11 cellular contexts compared by ENCODE assay signal in genomic region chr11:17164361-17165246, GRCh38. TPM values are rescaled to one million over a fixed set of nuclear protein-coding genes. Genes with fewer than 3 reads are reported as not detected.
DNase-seq lines count a peak whose midpoint lies in the region; ATAC-seq and TF ChIP-seq lines count a peak whose summit lies in the region.
"Had no signal": no experiment of that assay in that cellular context is flagged by ENCODE, and none has a peak within 500 bp of the region (broad histone marks: within the 10 kb centered on the region; RNA-seq: fewer than 3 reads in every experiment).

No MANE protein-coding gene starts in this region.

- H3K4me1 Mint-ChIP-seq in CD14-positive monocyte, result peaks cover 61% of the 10 kb centered on the region
- peaks cover 43% of the 10 kb centered on the region for H3K4me1 Mint-ChIP-seq in dendritic cell treated with granulocyte-macrophage colony-stimulating factor and Interleukin-4, amounts not matched to agents 40 ng/mL and 50 ng/mL, for 4 days (ENCODE audit: low read depth)
- H3K4me1 Mint-ChIP-seq in natural killer cell, result peaks cover 71 to 74% of the 10 kb centered on the region in 2 donors

- H3K36me3 ChIP-seq in SJCRH30, result peaks cover 17% of the 10 kb centered on the region

- no peaks in the 10 kb centered on the region for H3K9me3 Mint-ChIP-seq in CD14-positive monocyte
- no peaks in the 10 kb centered on the region for H3K9me3 Mint-ChIP-seq in dendritic cell treated with granulocyte-macrophage colony-stimulating factor and Interleukin-4, amounts not matched to agents 40 ng/mL and 50 ng/mL, for 4 days
- no peaks in the 10 kb centered on the region for H3K9me3 Mint-ChIP-seq in natural killer cell

- peak overlapping the region; percentile 49 to 89 (median 79) for H3K27ac Mint-ChIP-seq in CD14-positive monocyte
- H3K27ac Mint-ChIP-seq in dendritic cell treated with granulocyte-macrophage colony-stimulating factor and Interleukin-4, amounts not matched to agents 40 ng/mL and 50 ng/mL, for 4 days, result peak overlapping the region; percentile 61
- H3K27ac Mint-ChIP-seq in natural killer cell, result peak overlapping the region; percentile 84 to 96

- H3K27me3 ChIP-seq in SJCRH30, result no peaks in the 10 kb centered on the region

- DNase-seq in CD14-positive monocyte (ENCODE audit: low spot score) (no peak), HuH-7.5 (ENCODE audit: low spot score) (peak; percentile 22), natural killer cell (no peak), NCI-H1930 (lab: John Stamatoyannopoulos, UW) (no peak), SJCRH30 (no peak), GF-D8 (lab: John Stamatoyannopoulos, UW) (no peak)
- DNase-seq: DMS153, glutamatergic neuron, occipital lobe had no signal

- TF ChIP-seq CTCF in CD14-positive monocyte (IDR thresholded peaks at IDR 0.05) (no peak), natural killer cell (IDR thresholded peaks at IDR 0.05) (no peak)

- peak overlapping the region in 1 of 2 donors; percentile 24 for H3K4me3 Mint-ChIP-seq in CD14-positive monocyte
- no peak overlapping the region for H3K4me3 Mint-ChIP-seq in dendritic cell treated with granulocyte-macrophage colony-stimulating factor and Interleukin-4, amounts not matched to agents 40 ng/mL and 50 ng/mL, for 4 days
- H3K4me3 Mint-ChIP-seq in natural killer cell, result peak overlapping the region; percentile 71

- H3K4me1 ChIP-seq in SJCRH30, result no peaks in the 10 kb centered on the region

- H3K27me3 Mint-ChIP-seq in CD14-positive monocyte (ENCODE audit: low read depth in 3 of 3), result peaks cover 0 to 2% (median 0%) of the 10 kb centered on the region in 3 donors
- H3K27me3 Mint-ChIP-seq in dendritic cell treated with granulocyte-macrophage colony-stimulating factor and Interleukin-4, amounts not matched to agents 40 ng/mL and 50 ng/mL, for 4 days, result no peaks in the 10 kb centered on the region
- no peaks in the 10 kb centered on the region for H3K27me3 Mint-ChIP-seq in natural killer cell (ENCODE audit: low read depth in 2 of 2)

- H3K36me3 Mint-ChIP-seq in CD14-positive monocyte (peaks cover 25 to 29% of the 10 kb centered on the region in 2 donors), natural killer cell (peaks cover 7% of the 10 kb centered on the region)
- peaks cover 28% of the 10 kb centered on the region for H3K36me3 Mint-ChIP-seq in dendritic cell treated with granulocyte-macrophage colony-stimulating factor and Interleukin-4, amounts not matched to agents 40 ng/mL and 50 ng/mL, for 4 days (ENCODE audit: low read depth)

- H3K4me3 ChIP-seq in SJCRH30, result no peak overlapping the region

- intact Hi-C loops in CD14-positive monocyte (cut with micrococcal nuclease), result no loop called here
- intact Hi-C loops in dendritic cell treated with granulocyte-macrophage colony-stimulating factor and Interleukin-4, amounts not matched to agents 40 ng/mL and 50 ng/mL, for 4 days (cut with micrococcal nuclease), result loop anchor here (5.0 kb wide), 1 partner anchor 43 kb away; the partner anchor contains the start of gene PIK3C2A
- intact Hi-C loops in natural killer cell (cut with micrococcal nuclease), result loop anchor here (5.0 kb wide), 1 partner anchor 43 kb away; the partner anchor contains the start of gene PIK3C2A

- no peak overlapping the region for H3K27ac ChIP-seq in SJCRH30

- ATAC-seq in natural killer cell (peak; percentile 54 to 75 (median 66)), HG03095 (IDR thresholded peaks at IDR 0.05; ENCODE audit: unreplicated experiment) (no peak)

- no peaks in the 10 kb centered on the region for H3K9me3 ChIP-seq in SJCRH30 (replicated peaks)

RNA-seq across cellular contexts. Expression of gene PIK3C2A, which starts 43.2 kb away (rescaled TPM):
- 1 to 10 TPM; 5.3 to 6.0 TPM for polyA plus RNA-seq in CD14-positive monocyte
- 10 to 100 TPM; 68.2 to 82.3 (median 69.1) TPM for total RNA-seq in natural killer cell
- total RNA-seq in SJCRH30 (2014; rRNA removed; shearing (Covaris generic)), result 61.0 and 64.3 TPM in 2 replicates

Comparison
In these comparisons a context has a peak if more than half of its experiments do, and no peak if none do; other contexts are left out.
1. intact Hi-C loops: an anchor here in dendritic cell treated with granulocyte-macrophage colony-stimulating factor and Interleukin-4, amounts not matched to agents 40 ng/mL and 50 ng/mL, for 4 days (5.0 kb wide) and natural killer cell (5.0 kb wide); none called in CD14-positive monocyte.